Comparison of ENCODE assay signal across 8 cellular contexts in genomic region chr3:140941434-140942220, GRCh38. TPM values are rescaled to one million over a fixed set of nuclear protein-coding genes. Genes with fewer than 3 reads are reported as not detected.
DNase-seq lines count a peak whose midpoint lies in the region; FAIRE-seq and TF ChIP-seq lines count a peak whose summit lies in the region.

SLC25A36 (plus strand) TSS chr3:140941836; CDS start chr3:140942055, 219 bp downstream.

- peaks cover 2 to 5% of the 10 kb centered on the region in 2 donors for H3K4me1 ChIP-seq in neuronal stem cell (ENCODE audit: control insufficient read depth in 2 of 2, insufficient read depth in 1 of 2, low read depth in 1 of 2, low read length in 2 of 2)

- peaks cover 3% of the 10 kb centered on the region for H3K79me1 ChIP-seq in neuronal stem cell (ENCODE audit: low read depth, low read length)

- H3K14ac ChIP-seq in neuronal stem cell (ENCODE audit: low read length), result peak within 1 kb of the TSS; percentile 99

- no peak for TF ChIP-seq CTCF in subcutaneous adipose tissue (IDR thresholded peaks at IDR 0.05; ENCODE audit: low read depth)

- H3K9me3 ChIP-seq in neuronal stem cell (replicated peaks in 1 of 2; ENCODE audit: control insufficient read depth in 2 of 2, insufficient read depth in 1 of 2, low read depth in 1 of 2, low read length in 2 of 2), result no peaks in the 10 kb centered on the region

- H3K4me2 ChIP-seq in neuronal stem cell (ENCODE audit: insufficient read depth, low read length, poor library complexity, severe bottlenecking), result peak within 1 kb of the TSS; percentile 66

- peak within 1 kb of the TSS; percentile 93 for H2AFZ ChIP-seq in neuronal stem cell (ENCODE audit: low read length)

- H3K27me3 ChIP-seq in neuronal stem cell (ENCODE audit: control insufficient read depth in 3 of 3, insufficient read depth in 3 of 3, low read depth in 1 of 3, low read length in 3 of 3), result no peaks in the 10 kb centered on the region

- H4K8ac ChIP-seq in neuronal stem cell (ENCODE audit: low read depth, low read length), result no peak within 1 kb of the TSS

- H3K9ac ChIP-seq in neuronal stem cell (ENCODE audit: low read depth, low read length, poor library complexity), result peak within 1 kb of the TSS; percentile 97

- CTCF ChIA-PET in HEK293T (lab: Yijun Ruan, JAX), result interaction anchor here (0.5 kb wide), 1 partner anchor 14 kb away, joined by 6 read pairs; no protein-coding TSS in a partner anchor

- H2BK5ac ChIP-seq in neuronal stem cell (ENCODE audit: low read length), result peak within 1 kb of the TSS; percentile 90

- H3K4me3 ChIP-seq in neuronal stem cell (ENCODE audit: low read length in 2 of 2), result peak within 1 kb of the TSS; percentile 82 to 99

- peaks cover 0 to 7% of the 10 kb centered on the region in 2 donors for H3K36me3 ChIP-seq in neuronal stem cell (replicated peaks in 1 of 2; ENCODE audit: control insufficient read depth in 2 of 2, insufficient read depth in 2 of 2, low read length in 2 of 2)

- WGBS in neuronal stem cell (ENCODE audit: extremely low coverage in 2 of 2, insufficient read length in 2 of 2, insufficient replicate concordance in 1 of 2), 2 donors, result no CpG with 5 or more reads among the region's 72 CpGs

- H2BK12ac ChIP-seq in neuronal stem cell (ENCODE audit: low read length), result peak within 1 kb of the TSS; percentile 22

- H3K23ac ChIP-seq in neuronal stem cell (ENCODE audit: low read depth, low read length, poor library complexity), result peak within 1 kb of the TSS; percentile 98

- peak; percentile 93 for DNase-seq in GF-D8 (lab: John Stamatoyannopoulos, UW)
- DNase-seq in HEK293T (ENCODE audit: extremely low spot score), result peak; percentile 93
- DNase-seq in MV-4-11 (lab: John Stamatoyannopoulos, UW), result peak; percentile 97
- DNase-seq in SK-MEL-5 (ENCODE audit: low read depth, low spot score), result peak; percentile 98
- DNase-seq in activated naive CD4-positive, alpha-beta T cell treated with Interleukin-2 at 50 U/mL for 16 hours, result peak; percentile 97
- DNase-seq in frontal cortex (ENCODE audit: low spot score in 2 of 2), result peak; percentile 88 to 89
- DNase-seq in neuronal stem cell (ENCODE audit: low spot score), result peak; percentile 97

- H3K18ac ChIP-seq in neuronal stem cell (ENCODE audit: low read length), result peak within 1 kb of the TSS; percentile 99

- peak within 1 kb of the TSS; percentile 96 for H2BK15ac ChIP-seq in neuronal stem cell (ENCODE audit: low read length)

- POLR2A ChIA-PET in HEK293T (lab: Yijun Ruan, JAX), result interaction anchor here (0.7 to 1.5 kb wide), 5 partner anchors 12 to 39 kb away, joined by 3 to 12 read pairs (median 3); no protein-coding TSS in a partner anchor

- in situ Hi-C loops in SK-MEL-5 (cut with HindIII; ENCODE audit: low pct_unique_long_range_greater_than_20kb, low sequenced_read_pairs), result no loop called here

- H3K27ac ChIP-seq in neuronal stem cell (replicated peaks; ENCODE audit: low read length), result peak within 1 kb of the TSS; percentile 98

- peak within 1 kb of the TSS; percentile 97 for H3K4ac ChIP-seq in neuronal stem cell (ENCODE audit: low read length)

- FAIRE-seq in frontal cortex (lab: Jason Lieb, UNC), result peak; percentile 23

- H4K91ac ChIP-seq in neuronal stem cell (ENCODE audit: low read depth, low read length, poor library complexity), result peak within 1 kb of the TSS; percentile 95

- peak within 1 kb of the TSS; percentile 81 for H2BK120ac ChIP-seq in neuronal stem cell (ENCODE audit: low read depth, low read length)

- peak within 1 kb of the TSS; percentile 75 for H2AK5ac ChIP-seq in neuronal stem cell (ENCODE audit: low read depth, low read length)

TF ChIP-seq in HEK293T, 16 proteins besides CTCF, POLR2A, EP300 and RAD21:
- no peak for TF ChIP-seq FOXA1 (IDR thresholded peaks at IDR 0.05)
- no peak for TF ChIP-seq SUZ12 (IDR thresholded peaks at IDR 0.05)
- TF ChIP-seq PKNOX1 (IDR thresholded peaks at IDR 0.05), result peak; percentile 61
- TF ChIP-seq ELF4 (IDR thresholded peaks at IDR 0.05), result peak; percentile 42; the same call in 1 of the 2 replicates
- TF ChIP-seq L3MBTL2 (conservative IDR thresholded peaks at IDR 0.05), result peak; percentile 99

RNA-seq across cellular contexts. Expression of gene SLC25A36, which starts in this region (rescaled TPM):
- 92.5 and 97.8 TPM in 2 replicates for total RNA-seq in SK-MEL-5 (2014; rRNA removed; shearing (Covaris generic))
- polyA plus RNA-seq in SK-MEL-5 (2015; cell fraction: cytosol; rRNA removed), result 39.0 and 54.0 TPM in 2 replicates
- 432 and 527 TPM in 2 replicates for polyA plus RNA-seq in SK-MEL-5 (2015; cell fraction: nucleus; rRNA removed)
- total RNA-seq in frontal cortex (119 TPM), subcutaneous adipose tissue (10 to 100 TPM; 78.7 to 95.3 (median 81.7) TPM)
- 78.5 TPM for polyA plus RNA-seq in neuronal stem cell (2013, experiment 1 of 2)
- 82.2 TPM for polyA plus RNA-seq in neuronal stem cell (2013, experiment 2 of 2)

Comparison
In these comparisons a context has a peak if more than half of its experiments do, and no peak if none do; other contexts are left out.
1. Peak in every context shown above with its lines: DNase-seq, H3K4me3 ChIP-seq and H3K27ac ChIP-seq.